14 cellular contexts compared by ENCODE assay signal in the genomic region with DNA sequence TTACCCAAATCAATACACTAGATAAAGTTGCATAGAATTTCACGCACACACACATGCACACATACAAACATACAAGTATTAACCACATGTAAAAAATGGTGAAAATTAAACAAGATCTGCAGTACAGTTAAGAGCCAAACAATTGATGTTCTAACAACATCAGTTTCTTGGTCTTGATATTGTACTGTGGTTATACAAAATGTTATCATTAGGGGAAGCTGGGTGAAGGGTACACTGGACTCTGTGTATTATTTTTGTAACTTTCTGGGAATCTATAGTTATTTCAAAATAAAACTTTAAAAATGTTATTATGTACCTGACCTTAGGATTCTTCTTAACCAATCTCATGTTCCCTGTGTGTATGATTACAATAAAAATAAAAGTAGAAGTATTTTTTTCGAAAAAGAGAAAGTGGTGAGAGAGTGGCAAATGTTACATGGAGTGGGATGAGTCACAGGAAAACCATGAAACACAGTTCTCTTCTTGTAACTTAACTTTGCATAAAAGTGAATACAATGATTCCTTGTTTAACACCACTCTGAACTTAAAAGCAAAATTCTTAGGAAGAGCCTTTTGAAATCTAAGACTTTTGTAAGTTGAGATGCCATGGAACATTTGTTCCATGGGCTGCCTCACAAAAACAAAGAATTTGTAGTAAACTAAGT.
DNase-seq lines count a peak whose midpoint lies in the region; ATAC-seq, FAIRE-seq and TF ChIP-seq lines count a peak whose summit lies in the region.
"Had no signal": no experiment of that assay in that cellular context is flagged by ENCODE, and none has a peak within 500 bp of the region (broad histone marks: within the 10 kb centered on the region; RNA-seq: fewer than 3 reads in every experiment).

No MANE protein-coding gene starts in this region.

- DNase-seq in ELR (ENCODE audit: low read depth), result peak; percentile 76
- DNase-seq in NCI-H226, result peak; percentile 41
- DNase-seq in bronchial epithelial cell (ENCODE audit: low read depth), result peak; percentile 68
- DNase-seq in neural crest cell (ENCODE audit: low read depth, low spot score), result no peak
- no peak for DNase-seq in activated effector memory CD4-positive, alpha-beta T cell treated with Interleukin-2 at 50 U/mL for 16 hours
- DNase-seq in occipital lobe (lab: John Stamatoyannopoulos, UW), result no peak
- DNase-seq in dermis blood vessel endothelial cell, result no peak
- DNase-seq: colonic mucosa; head of caudate nucleus; lower lobe of right lung; NCI-H1092 treated with DMSO at 0.1 percent for 48 hours; stimulated activated CD4-positive, alpha-beta T cell treated with anti-CD3 and anti-CD28 coated beads, Interleukin-4, amount 100 ng/mL, for 24 hours had no signal

- H3K27me3 Mint-ChIP-seq in neural crest cell (ENCODE audit: low read depth), result no peaks in the 10 kb centered on the region

- H3K9me3 Mint-ChIP-seq in neural crest cell, result peaks cover 7% of the 10 kb centered on the region

- TF ChIP-seq CTCF in bronchial epithelial cell (IDR thresholded peaks at IDR 0.05; ENCODE audit: insufficient read depth, low read length, severe bottlenecking) (no peak), neural crest cell (conservative IDR thresholded peaks at IDR 0.05) (no peak)

- no peaks in the 10 kb centered on the region for H3K36me3 ChIP-seq in bronchial epithelial cell (ENCODE audit: control insufficient read depth, insufficient read depth, low read length)
- H3K36me3 ChIP-seq: colonic mucosa, lower lobe of right lung, suprapubic skin had no signal

- peak overlapping the region; percentile 29 for H3K27ac Mint-ChIP-seq in neural crest cell (ENCODE audit: unreplicated experiment)

- H3K27me3 ChIP-seq in bronchial epithelial cell (ENCODE audit: control insufficient read depth, insufficient read depth, low read length), result no peaks in the 10 kb centered on the region
- H3K27me3 ChIP-seq: colonic mucosa, suprapubic skin had no signal

- no peak for FAIRE-seq in bronchial epithelial cell (lab: Jason Lieb, UNC)

- H3K4me3 ChIP-seq in bronchial epithelial cell (ENCODE audit: low read depth, low read length), result no peak overlapping the region
- H3K4me3 ChIP-seq: colonic mucosa, lower lobe of right lung, suprapubic skin had no signal

- peaks cover 27% of the 10 kb centered on the region for H3K4me1 Mint-ChIP-seq in neural crest cell

- ATAC-seq in GM21529 (IDR thresholded peaks at IDR 0.05; ENCODE audit: unreplicated experiment), result no peak
- ATAC-seq: lower lobe of right lung had no signal

- peaks cover 6% of the 10 kb centered on the region for H3K36me3 Mint-ChIP-seq in neural crest cell (ENCODE audit: low read depth)

- peak overlapping the region; percentile 21 for H3K4me3 Mint-ChIP-seq in neural crest cell

Comparison
In these comparisons a context has a peak if more than half of its experiments do, and no peak if none do; other contexts are left out.
1. DNase-seq: peak in ELR (single experiment), NCI-H226 (single experiment) and bronchial epithelial cell (single experiment); none in neural crest cell (single experiment), activated effector memory CD4-positive, alpha-beta T cell treated with Interleukin-2 at 50 U/mL for 16 hours (single experiment), occipital lobe (single experiment) and dermis blood vessel endothelial cell (single experiment).